20 cellular contexts compared by ENCODE assay signal in the genomic region with DNA sequence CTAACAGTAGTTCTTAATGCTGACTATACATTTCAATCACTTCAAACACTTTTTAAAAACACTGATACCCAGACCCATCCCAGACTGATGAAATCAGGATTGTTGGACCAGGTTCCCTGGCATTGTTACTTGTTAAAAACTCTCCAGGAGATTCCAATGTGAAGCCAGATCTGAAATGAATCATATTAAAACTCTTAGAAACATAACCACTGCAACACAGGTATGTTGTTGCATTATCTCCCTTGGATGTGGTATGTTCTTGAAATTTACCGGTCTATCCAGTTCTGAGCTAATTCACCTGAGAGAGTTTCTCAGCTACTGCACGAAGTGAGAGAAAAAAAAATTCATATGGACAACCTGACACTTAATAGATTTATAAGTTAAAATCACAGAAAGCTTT.
"Had no signal": no experiment of that assay in that cellular context is flagged by ENCODE, and none has a peak within 500 bp of the region (broad histone marks: within the 10 kb centered on the region; RNA-seq: fewer than 3 reads in every experiment).

No MANE protein-coding gene starts in this region.

- H3K27ac Mint-ChIP-seq: activated CD4-positive, alpha-beta T cell treated with anti-CD3 and anti-CD28 coated beads for 36 hours; activated CD8-positive, alpha-beta T cell treated with anti-CD3 and anti-CD28 coated beads for 36 hours; activated naive CD8-positive, alpha-beta T cell treated with anti-CD3 and anti-CD28 coated beads, Interleukin-2, amount 10 ng/mL, durations not matched to agents 7 days and 5 days; activated T-cell treated with anti-CD3 and anti-CD28 coated beads, Interleukin-2, amount 50 U/mL, for 72 hours; neural progenitor cell; stimulated activated memory B cell treated with anti-CD40 and anti-IgM and Interleukin-4, amounts not matched to agents 10 μg/mL and 1 μg/mL and 100 μg/mL, for 72 hours had no signal

- H3K4me3 ChIP-seq: neural progenitor cell, SK-N-MC had no signal

- H3K79me2 ChIP-seq: parathyroid adenoma had no signal

- H3K27ac ChIP-seq: neural progenitor cell, parathyroid adenoma, SK-N-MC, VCaP had no signal

- DNase-seq: activated CD4-positive, alpha-beta T cell treated with anti-CD3 and anti-CD28 coated beads for 36 hours; activated CD8-positive, alpha-beta memory T cell treated with anti-CD3 and anti-CD28 coated beads, Interleukin-2, amount 50 U/mL, for 4 hours; activated CD8-positive, alpha-beta T cell treated with anti-CD3 and anti-CD28 coated beads for 36 hours; activated gamma-delta T cell treated with Interleukin-2 at 50 U/mL for 16 hours; activated naive CD8-positive, alpha-beta T cell treated with anti-CD3 and anti-CD28 coated beads, Interleukin-2, amount 10 ng/mL, durations not matched to agents 7 days and 5 days; activated T-cell treated with anti-CD3 and anti-CD28 coated beads, Interleukin-2, amount 50 U/mL, for 72 hours; aorta; cortex of kidney; effector memory CD4-positive, alpha-beta T cell; erythroblast; left colon; small intestine; substantia nigra; T-helper 1 cell had no signal

- H3K4me1 ChIP-seq: neural progenitor cell, parathyroid adenoma had no signal

- H3K4me1 Mint-ChIP-seq: activated CD4-positive, alpha-beta T cell treated with anti-CD3 and anti-CD28 coated beads for 36 hours; activated naive CD8-positive, alpha-beta T cell treated with anti-CD3 and anti-CD28 coated beads, Interleukin-2, amount 10 ng/mL, durations not matched to agents 7 days and 5 days; neural progenitor cell; stimulated activated memory B cell treated with anti-CD40 and anti-IgM and Interleukin-4, amounts not matched to agents 10 μg/mL and 1 μg/mL and 100 μg/mL, for 72 hours had no signal

- H3K27me3 Mint-ChIP-seq: activated CD4-positive, alpha-beta T cell treated with anti-CD3 and anti-CD28 coated beads for 36 hours; activated naive CD8-positive, alpha-beta T cell treated with anti-CD3 and anti-CD28 coated beads, Interleukin-2, amount 10 ng/mL, durations not matched to agents 7 days and 5 days; stimulated activated memory B cell treated with anti-CD40 and anti-IgM and Interleukin-4, amounts not matched to agents 10 μg/mL and 1 μg/mL and 100 μg/mL, for 72 hours had no signal

- H3K4me3 Mint-ChIP-seq: activated CD4-positive, alpha-beta T cell treated with anti-CD3 and anti-CD28 coated beads for 36 hours; activated CD8-positive, alpha-beta T cell treated with anti-CD3 and anti-CD28 coated beads for 36 hours; activated naive CD8-positive, alpha-beta T cell treated with anti-CD3 and anti-CD28 coated beads, Interleukin-2, amount 10 ng/mL, durations not matched to agents 7 days and 5 days; activated T-cell treated with anti-CD3 and anti-CD28 coated beads, Interleukin-2, amount 50 U/mL, for 72 hours; neural progenitor cell; stimulated activated memory B cell treated with anti-CD40 and anti-IgM and Interleukin-4, amounts not matched to agents 10 μg/mL and 1 μg/mL and 100 μg/mL, for 72 hours had no signal

- FAIRE-seq: small intestine, urothelium cell line had no signal

- H3K27me3 ChIP-seq: neural progenitor cell had no signal

- H3K36me3 Mint-ChIP-seq: activated naive CD8-positive, alpha-beta T cell treated with anti-CD3 and anti-CD28 coated beads, Interleukin-2, amount 10 ng/mL, durations not matched to agents 7 days and 5 days; neural progenitor cell had no signal

- H2AFZ ChIP-seq: neural progenitor cell, parathyroid adenoma had no signal

- H3K36me3 ChIP-seq: neural progenitor cell had no signal

- H3K4me2 ChIP-seq: neural progenitor cell had no signal

- H3K9ac ChIP-seq: neural progenitor cell, parathyroid adenoma had no signal
